ENCODE assay signal across 32 cellular contexts in genomic region chr1:203733009-203733863, GRCh38. TPM values are rescaled to one million over a fixed set of nuclear protein-coding genes. Genes with fewer than 3 reads are reported as not detected.
A peak's percentile ranks its signal among the peaks of the same experiment; 100 is the strongest.
DNase-seq lines count a peak whose midpoint lies in the region; ATAC-seq and TF ChIP-seq lines count a peak whose summit lies in the region.
"Had no signal": no experiment of that assay in that cellular context is flagged by ENCODE, and none has a peak within 500 bp of the region (broad histone marks: within the 10 kb centered on the region; RNA-seq: fewer than 3 reads in every experiment).

No MANE protein-coding gene starts in this region.

- peak overlapping the region; percentile 1 for H3K27ac Mint-ChIP-seq in activated CD4-positive, alpha-beta T cell treated with anti-CD3 and anti-CD28 coated beads for 36 hours
- 0 out of 2 replicates have a peak overlapping the region, but pooled peaks have one; percentile 4 for H3K27ac Mint-ChIP-seq in GM23338
- H3K27ac Mint-ChIP-seq in activated CD8-positive, alpha-beta T cell treated with anti-CD3 and anti-CD28 coated beads, Interleukin-2, amount 10 ng/mL, durations not matched to agents 7 days and 5 days = peak overlapping the region; percentile 6
- H3K27ac Mint-ChIP-seq: activated naive CD8-positive, alpha-beta T cell; memory B cell; neural progenitor cell had no signal

- no peaks in the 10 kb centered on the region for H3K9me3 Mint-ChIP-seq in activated CD4-positive, alpha-beta T cell treated with anti-CD3 and anti-CD28 coated beads for 36 hours (ENCODE audit: low read depth)
- no peaks in the 10 kb centered on the region for H3K9me3 Mint-ChIP-seq in GM23338
- H3K9me3 Mint-ChIP-seq in activated CD8-positive, alpha-beta T cell treated with anti-CD3 and anti-CD28 coated beads, Interleukin-2, amount 10 ng/mL, durations not matched to agents 7 days and 5 days (ENCODE audit: insufficient read depth) = no peaks in the 10 kb centered on the region
- H3K9me3 Mint-ChIP-seq: CD14-positive monocyte, memory B cell, neural progenitor cell had no signal

- WGBS in mesendoderm (ENCODE audit: extremely low coverage, insufficient coverage, low lambda C conversion rate) = no CpG with 5 or more reads among the region's 7 CpGs

- no peak overlapping the region for H3K9ac ChIP-seq in mesendoderm (ENCODE audit: low read length)
- H3K9ac ChIP-seq: KMS-11, neural progenitor cell had no signal

- POLR2A ChIA-PET in activated CD4-positive, alpha-beta T cell treated with anti-CD3 and anti-CD28 coated beads for 36 hours (lab: Charles Lee) = interaction anchor here (0.6 kb wide), 1 partner anchor 18 kb away, joined by 3 read pairs; no protein-coding TSS in a partner anchor
- POLR2A ChIA-PET in activated CD8-positive, alpha-beta T cell treated with anti-CD3 and anti-CD28 coated beads, Interleukin-2, amount 10 ng/mL, durations not matched to agents 7 days and 5 days (lab: Charles Lee) = interaction anchor here (0.9 to 1.4 kb wide), 2 partner anchors 31 to 229 kb away, joined by 4 to 6 read pairs; partner anchors contain the start of gene LAX1
- POLR2A ChIA-PET in PC-9 (lab: Charles Lee; ENCODE audit: unreplicated experiment) = no interaction called here

- H3K79me1 ChIP-seq in mesendoderm (ENCODE audit: low read length) = no peaks in the 10 kb centered on the region

- H3K23ac ChIP-seq in mesendoderm (ENCODE audit: low read length) = no peak overlapping the region

- H3K36me3 ChIP-seq in GM23338 (ENCODE audit: insufficient read depth) = no peaks in the 10 kb centered on the region; the same call in 1 of the 2 replicates
- peaks cover 2% of the 10 kb centered on the region for H3K36me3 ChIP-seq in mesendoderm (ENCODE audit: control insufficient read depth, insufficient read depth, low read length)
- H3K36me3 ChIP-seq in PC-9 (ENCODE audit: low read depth) = peaks cover 4% of the 10 kb centered on the region; the same call in 1 of the 2 replicates
- H3K36me3 ChIP-seq: neural progenitor cell had no signal

- H3K9me2 ChIP-seq in GM23338 (ENCODE audit: insufficient read depth) (no peaks in the 10 kb centered on the region), PC-9 (ENCODE audit: insufficient read depth) (no peaks in the 10 kb centered on the region)

- H4K8ac ChIP-seq in mesendoderm (ENCODE audit: low read depth, low read length) = no peak overlapping the region

- no peak for DNase-seq in activated CD4-positive, alpha-beta T cell treated with anti-CD3 and anti-CD28 coated beads for 36 hours
- DNase-seq in activated CD4-positive, alpha-beta T cell treated with anti-CD3 and anti-CD28 coated beads for 4 hours = no peak
- DNase-seq in GM23338 (ENCODE audit: low spot score) (peak; percentile 42), mesendoderm (peak; percentile 84), PC-9 (no peak), NCI-H526 (lab: John Stamatoyannopoulos, UW) (no peak)
- no peak for DNase-seq in activated CD8-positive, alpha-beta T cell treated with anti-CD3 and anti-CD28 coated beads, Interleukin-2, amount 10 ng/mL, durations not matched to agents 7 days and 5 days
- no peak for DNase-seq in stimulated activated CD4-positive, alpha-beta T cell treated with anti-CD3 and anti-CD28 coated beads, Interleukin-4, amount 100 ng/mL, for 4 hours
- DNase-seq: activated CD4-positive, alpha-beta T cell treated with anti-CD3 and anti-CD28 coated beads, Interleukin-2, amount 50 U/mL, for 4 hours; activated effector memory CD4-positive, alpha-beta T cell treated with anti-CD3 and anti-CD28 coated beads, Interleukin-2, amount 50 U/mL, for 16 hours; aorta; H9; hypothalamus; MG63; NCI-H1417 treated with DMSO at 0.1 percent for 48 hours; NCI-H2081; NCI-H2227 treated with DMSO at 0.1 percent for 48 hours; NCI-H526 treated with DMSO at 0.1 percent for 48 hours; right cardiac atrium; Right ventricle myocardium superior; stimulated activated CD4-positive, alpha-beta T cell treated with anti-CD3 and anti-CD28 coated beads, Interleukin-1b, Interleukin-23, amount 100 ng/mL, for 48 hours; T-helper 9 cell; thyroid gland had no signal

- H3K9me3 ChIP-seq in PC-9 (ENCODE audit: insufficient read depth, low read depth) = 0 out of 2 replicates have a peak, but pooled peaks cover 3% of the 10 kb centered on the region
- H3K9me3 ChIP-seq: MG63, thyroid gland had no signal

- H3K56ac ChIP-seq in mesendoderm (ENCODE audit: low read length) = peak overlapping the region; percentile 31

- no peaks in the 10 kb centered on the region for H3K27me3 Mint-ChIP-seq in activated CD4-positive, alpha-beta T cell treated with anti-CD3 and anti-CD28 coated beads for 36 hours
- H3K27me3 Mint-ChIP-seq in GM23338 (ENCODE audit: insufficient read depth, low read depth, poor library complexity) = peaks cover 4% of the 10 kb centered on the region
- no peaks in the 10 kb centered on the region for H3K27me3 Mint-ChIP-seq in activated CD8-positive, alpha-beta T cell treated with anti-CD3 and anti-CD28 coated beads, Interleukin-2, amount 10 ng/mL, durations not matched to agents 7 days and 5 days (ENCODE audit: low read depth)
- H3K27me3 Mint-ChIP-seq: activated naive CD8-positive, alpha-beta T cell; memory B cell had no signal

- H3K4ac ChIP-seq in mesendoderm (ENCODE audit: low read depth, low read length) = no peak overlapping the region

- no peak overlapping the region for H4K5ac ChIP-seq in mesendoderm (ENCODE audit: low read length)

- H3K27ac ChIP-seq in GM23338 (ENCODE audit: low read depth) (no peak overlapping the region), mesendoderm (ENCODE audit: low read depth, low read length) (no peak overlapping the region), PC-9 (no peak overlapping the region)
- H3K27ac ChIP-seq: epithelial cell of prostate, KMS-11, neural progenitor cell, thyroid gland had no signal

- peak; percentile 49 for ATAC-seq in activated CD4-positive, alpha-beta T cell treated with anti-CD3 and anti-CD28 coated beads for 36 hours
- ATAC-seq in GM23338 = peak; percentile 60
- no peak for ATAC-seq in activated CD8-positive, alpha-beta T cell treated with anti-CD3 and anti-CD28 coated beads, Interleukin-2, amount 10 ng/mL, durations not matched to agents 7 days and 5 days
- ATAC-seq: left lobe of liver, right cardiac atrium had no signal

- H2AK5ac ChIP-seq in mesendoderm (ENCODE audit: low read length) = no peak overlapping the region

- H4K20me1 ChIP-seq in GM23338 (replicated peaks; ENCODE audit: insufficient read depth) (no peaks in the 10 kb centered on the region), PC-9 (ENCODE audit: insufficient read depth) (no peaks in the 10 kb centered on the region)

- no peaks in the 10 kb centered on the region for H3K4me1 Mint-ChIP-seq in activated CD4-positive, alpha-beta T cell treated with anti-CD3 and anti-CD28 coated beads for 36 hours
- H3K4me1 Mint-ChIP-seq in GM23338 = peaks cover 9% of the 10 kb centered on the region
- H3K4me1 Mint-ChIP-seq in activated CD8-positive, alpha-beta T cell treated with anti-CD3 and anti-CD28 coated beads, Interleukin-2, amount 10 ng/mL, durations not matched to agents 7 days and 5 days (ENCODE audit: low read depth) = peaks cover 12% of the 10 kb centered on the region
- H3K4me1 Mint-ChIP-seq: neural progenitor cell had no signal

- TF ChIP-seq CTCF in GM23338 (conservative IDR thresholded peaks at IDR 0.05; ENCODE audit: low read depth in 2 of 2) (no peak), PC-9 (conservative IDR thresholded peaks at IDR 0.05) (no peak)

- H2BK5ac ChIP-seq in mesendoderm (ENCODE audit: low read length) = no peak overlapping the region

- H3K4me3 ChIP-seq in GM23338 (no peak overlapping the region), mesendoderm (ENCODE audit: low read length) (no peak overlapping the region), PC-9 (no peak overlapping the region)
- H3K4me3 ChIP-seq: MG63, neural progenitor cell, thyroid gland had no signal

- no peak overlapping the region for H3K4me3 Mint-ChIP-seq in activated CD4-positive, alpha-beta T cell treated with anti-CD3 and anti-CD28 coated beads for 36 hours
- no peak overlapping the region for H3K4me3 Mint-ChIP-seq in GM23338
- H3K4me3 Mint-ChIP-seq in activated CD8-positive, alpha-beta T cell treated with anti-CD3 and anti-CD28 coated beads, Interleukin-2, amount 10 ng/mL, durations not matched to agents 7 days and 5 days = no peak overlapping the region
- H3K4me3 Mint-ChIP-seq: activated naive CD8-positive, alpha-beta T cell; CD14-positive monocyte; H9; memory B cell; neural progenitor cell had no signal

- H3F3A ChIP-seq in GM23338 (replicated peaks; ENCODE audit: low read depth) (no peaks in the 10 kb centered on the region), PC-9 (ENCODE audit: insufficient read depth, low read depth) (no peaks in the 10 kb centered on the region)

- H3K4me1 ChIP-seq in GM23338 (ENCODE audit: insufficient read depth) (no peaks in the 10 kb centered on the region), mesendoderm (ENCODE audit: control insufficient read depth, low read depth, low read length) (peaks cover 7% of the 10 kb centered on the region), PC-9 (replicated peaks; ENCODE audit: insufficient read depth) (no peaks in the 10 kb centered on the region)
- H3K4me1 ChIP-seq: neural progenitor cell, thyroid gland had no signal

- H3K36me3 Mint-ChIP-seq in activated CD4-positive, alpha-beta T cell treated with anti-CD3 and anti-CD28 coated beads for 36 hours (ENCODE audit: low read depth) = peaks cover 16% of the 10 kb centered on the region
- no peaks in the 10 kb centered on the region for H3K36me3 Mint-ChIP-seq in GM23338 (ENCODE audit: low read depth)
- peaks cover 56% of the 10 kb centered on the region for H3K36me3 Mint-ChIP-seq in activated CD8-positive, alpha-beta T cell treated with anti-CD3 and anti-CD28 coated beads, Interleukin-2, amount 10 ng/mL, durations not matched to agents 7 days and 5 days (ENCODE audit: low read depth)

- no peak overlapping the region for H3K4me2 ChIP-seq in GM23338
- H3K4me2 ChIP-seq in mesendoderm (ENCODE audit: low read length) = no peak overlapping the region
- no peak overlapping the region for H3K4me2 ChIP-seq in PC-9
- H3K4me2 ChIP-seq: KMS-11, neural progenitor cell had no signal

- H2BK120ac ChIP-seq in mesendoderm (ENCODE audit: low read depth, low read length) = no peak overlapping the region

- BruUV-seq in PC-9 (replicated peaks; lab: Mats Ljungman, UMichigan) = no TSS peak

- H3K79me2 ChIP-seq in GM23338 (replicated peaks; ENCODE audit: insufficient read depth) = no peaks in the 10 kb centered on the region
- no peaks in the 10 kb centered on the region for H3K79me2 ChIP-seq in mesendoderm (ENCODE audit: control insufficient read depth, insufficient read depth, low read length)
- no peaks in the 10 kb centered on the region for H3K79me2 ChIP-seq in PC-9 (ENCODE audit: low read depth)

- no peak overlapping the region for H3K18ac ChIP-seq in mesendoderm (ENCODE audit: low read length)

- CTCF ChIA-PET in activated CD4-positive, alpha-beta T cell treated with anti-CD3 and anti-CD28 coated beads for 36 hours (lab: Charles Lee) = interaction anchor here (0.8 to 1.2 kb wide), 3 partner anchors 31 to 527 kb away, joined by 3 read pairs; no protein-coding TSS in a partner anchor
- CTCF ChIA-PET in activated CD8-positive, alpha-beta T cell treated with anti-CD3 and anti-CD28 coated beads, Interleukin-2, amount 10 ng/mL, durations not matched to agents 7 days and 5 days (lab: Charles Lee) = interaction anchor here (1.0 to 1.5 kb wide), 4 partner anchors 11 to 245 kb away, joined by 3 to 4 read pairs (median 3); partner anchors contain the start of gene LAX1
- CTCF ChIA-PET in PC-9 (lab: Charles Lee) = no interaction called here

- H3K27me3 ChIP-seq in GM23338 (ENCODE audit: insufficient read depth) (no peaks in the 10 kb centered on the region), mesendoderm (ENCODE audit: insufficient read depth, low read length, poor library complexity) (no peaks in the 10 kb centered on the region), PC-9 (ENCODE audit: insufficient read depth, low read depth) (no peaks in the 10 kb centered on the region)
- H3K27me3 ChIP-seq: MG63, neural progenitor cell, thyroid gland had no signal

- intact Hi-C loops in activated CD4-positive, alpha-beta T cell treated with anti-CD3 and anti-CD28 coated beads for 36 hours (cut with DNase I, micrococcal nuclease) = no loop called here
- intact Hi-C loops in PC-9 (cut with micrococcal nuclease; ENCODE audit: unreplicated experiment) = no loop called here

- H2AFZ ChIP-seq in GM23338 (no peak overlapping the region), PC-9 (no peak overlapping the region)
- H2AFZ ChIP-seq: neural progenitor cell had no signal

- no peak overlapping the region for H2BK15ac ChIP-seq in mesendoderm (replicated peaks; ENCODE audit: low read depth)

RNA-seq across cellular contexts. Expression of gene LAX1, which starts 31.7 kb away (rescaled TPM):
- 10 to 100 TPM; 20.6 TPM for total RNA-seq in activated CD4-positive, alpha-beta T cell treated with anti-CD3 and anti-CD28 coated beads for 36 hours
- total RNA-seq in GM23338 (2014; rRNA removed; shearing (Covaris generic)) = not detected in 2 replicates
- not detected in 2 replicates for polyA plus RNA-seq in GM23338 (2016; fragmentation: Nextera tagmentation; extraction: Ambion mirVana)
- total RNA-seq in activated CD8-positive, alpha-beta T cell treated with anti-CD3 and anti-CD28 coated beads, Interleukin-2, amount 10 ng/mL, durations not matched to agents 7 days and 5 days = 10 to 100 TPM; 14.5 to 15.5 TPM
- polyA plus RNA-seq in mesendoderm (2013, experiment 1 of 2) = 0.01 TPM
- polyA plus RNA-seq in mesendoderm (2013, experiment 2 of 2) = 0.03 TPM
- total RNA-seq in PC-9 (2021) = not detected in 2 replicates
- total RNA-seq: bronchial epithelial cell, Daoy, H9 had no signal
- polyA plus RNA-seq: CD14-positive monocyte had no signal

Comparison
In these comparisons a context has a peak if more than half of its experiments do, and no peak if none do; other contexts are left out.
1. DNase-seq: peak in GM23338 (single experiment) and mesendoderm (single experiment); none in activated CD4-positive, alpha-beta T cell treated with anti-CD3 and anti-CD28 coated beads for 36 hours (single experiment), activated CD4-positive, alpha-beta T cell treated with anti-CD3 and anti-CD28 coated beads for 4 hours (0 of 2), activated CD8-positive, alpha-beta T cell treated with anti-CD3 and anti-CD28 coated beads, Interleukin-2, amount 10 ng/mL, durations not matched to agents 7 days and 5 days (single experiment), PC-9 (0 of 2), NCI-H526 (0 of 2) and stimulated activated CD4-positive, alpha-beta T cell treated with anti-CD3 and anti-CD28 coated beads, Interleukin-4, amount 100 ng/mL, for 4 hours (0 of 2).
2. RNA of gene LAX1, which starts 31.7 kb away (total RNA-seq): 20.6 TPM in activated CD4-positive, alpha-beta T cell treated with anti-CD3 and anti-CD28 coated beads for 36 hours and 14.5 to 15.5 TPM in activated CD8-positive, alpha-beta T cell treated with anti-CD3 and anti-CD28 coated beads, Interleukin-2, amount 10 ng/mL, durations not matched to agents 7 days and 5 days; not detected in PC-9 and not detected in GM23338; every median in the first group is over 10 times any median in the second.
3. Peak in every context shown above with its lines, with median percentiles within 50 percentile points of each other: H3K27ac Mint-ChIP-seq.